Comparison of ENCODE assay signal across 20 cellular contexts in the genomic region with DNA sequence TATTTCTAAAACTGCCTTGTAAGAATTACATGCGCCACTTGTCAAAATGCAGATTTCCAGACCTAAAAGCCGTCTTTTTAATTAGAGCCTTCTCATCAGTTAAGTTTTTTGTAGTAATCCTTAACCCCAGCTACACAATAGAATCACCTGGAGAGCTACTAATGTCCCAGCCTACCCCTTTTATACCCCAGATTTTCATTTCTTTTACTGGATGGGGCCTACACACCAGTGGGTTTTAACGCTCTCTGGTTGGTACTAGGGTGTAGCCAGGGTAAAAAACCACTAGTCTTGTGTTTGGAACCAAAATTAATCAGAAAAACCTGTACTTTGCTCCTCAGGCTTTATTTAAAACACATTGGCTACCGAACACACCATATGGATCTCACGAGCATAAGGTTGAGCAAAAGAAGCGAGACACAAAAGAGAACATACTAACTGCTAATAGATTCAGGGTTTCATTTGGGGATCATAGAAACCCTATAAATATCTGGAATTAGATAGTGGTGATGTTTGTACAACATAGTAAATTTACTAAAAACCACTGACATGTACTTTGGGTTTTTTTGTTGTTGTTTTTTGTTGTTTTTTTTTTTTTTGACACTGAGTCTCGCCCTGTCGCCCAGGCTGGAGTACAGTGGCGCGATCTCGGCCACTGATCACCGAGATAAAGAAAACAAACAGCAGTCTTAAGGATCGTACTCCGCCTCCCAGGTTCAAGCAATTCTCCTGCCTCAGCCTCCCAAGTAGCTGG. TPM values are rescaled to one million over a fixed set of nuclear protein-coding genes. Genes with fewer than 3 reads are reported as not detected.
DNase-seq lines count a peak whose midpoint lies in the region; ATAC-seq, FAIRE-seq and TF ChIP-seq lines count a peak whose summit lies in the region.
"Had no signal": no experiment of that assay in that cellular context is flagged by ENCODE, and none has a peak within 500 bp of the region (broad histone marks: within the 10 kb centered on the region; RNA-seq: fewer than 3 reads in every experiment).

No MANE protein-coding gene starts in this region.

- H2BK15ac ChIP-seq in H1 (ENCODE audit: low read length): no peak overlapping the region

- H4K20me1 ChIP-seq in H1 (replicated peaks in 1 of 2; ENCODE audit: control insufficient read depth in 1 of 2, insufficient read depth in 2 of 2, low read length in 2 of 2): no peaks in the 10 kb centered on the region
- H4K20me1 ChIP-seq in smooth muscle cell (ENCODE audit: low read depth): no peaks in the 10 kb centered on the region

- no peaks in the 10 kb centered on the region for H3K23me2 ChIP-seq in H1 (ENCODE audit: low read depth, low read length)

- H3K4me1 Mint-ChIP-seq in activated CD8-positive, alpha-beta memory T cell treated with anti-CD3 and anti-CD28 coated beads, Interleukin-2, amount 10 ng/mL, durations not matched to agents 7 days and 5 days: peaks cover 35% of the 10 kb centered on the region

- no peak overlapping the region for H2AK5ac ChIP-seq in H1 (ENCODE audit: low read depth, low read length)

- H3F3A ChIP-seq in smooth muscle cell (ENCODE audit: low read depth): peaks cover 5% of the 10 kb centered on the region

- WGBS in H1 (ENCODE audit: extremely low coverage in 1 of 2, insufficient coverage in 1 of 2, insufficient read length in 1 of 2, insufficient replicate concordance in 2 of 2, low coverage in 1 of 2, low lambda C conversion rate in 2 of 2, missing lambda C conversion rate in 1 of 2), 2 experiments: 90% methylated on average over 14 of the region's 14 CpGs; no CpG with 5 or more reads in 1 of the 2 experiments
- WGBS in smooth muscle cell (ENCODE audit: low lambda C conversion rate): 95% methylated on average over 14 of the region's 14 CpGs

- CTCF ChIA-PET in activated CD8-positive, alpha-beta memory T cell treated with anti-CD3 and anti-CD28 coated beads, Interleukin-2, amount 10 ng/mL, durations not matched to agents 7 days and 5 days (lab: Charles Lee): interaction anchor here (0.6 kb wide), 1 partner anchor 18 kb away, joined by 3 read pairs; no protein-coding TSS in a partner anchor
- CTCF ChIA-PET in H1 (lab: Charles Lee; ENCODE audit: partially characterized antibody): interaction anchor here (0.6 to 1.0 kb wide), 2 partner anchors 26 to 167 kb away, joined by 3 read pairs; no protein-coding TSS in a partner anchor

- intact Hi-C loops in vagina (cut with DNase I): no loop called here

- H3K4me3 ChIP-seq in HFF-Myc (replicated peaks; ENCODE audit: low read depth, low read length) (no peak overlapping the region), H1 (ENCODE audit: extremely low read depth in 1 of 4, insufficient read depth in 2 of 4, low read depth in 3 of 4, low read length in 4 of 4) (no peak overlapping the region), smooth muscle cell (no peak overlapping the region), vagina (no peak overlapping the region)
- H3K4me3 ChIP-seq: esophagus squamous epithelium, lung had no signal

- H3K9me3 ChIP-seq in H1 (ENCODE audit: insufficient read depth in 2 of 2, low read depth in 1 of 2, low read length in 1 of 2) (no peaks in the 10 kb centered on the region), smooth muscle cell (replicated peaks; ENCODE audit: low read depth) (no peaks in the 10 kb centered on the region), vagina (no peaks in the 10 kb centered on the region)
- H3K9me3 ChIP-seq: esophagus squamous epithelium had no signal

- H3K27me3 ChIP-seq in H1 (replicated peaks in 1 of 4; ENCODE audit: control insufficient read depth in 3 of 4, extremely low read depth in 1 of 4, insufficient read depth in 3 of 4, low read length in 3 of 4) (peaks cover 0 to 1% (median 0%) of the 10 kb centered on the region in 4 experiments; a peak in 1 of 7 replicates), smooth muscle cell (ENCODE audit: low read depth) (no peaks in the 10 kb centered on the region), vagina (no peaks in the 10 kb centered on the region)
- H3K27me3 ChIP-seq: esophagus squamous epithelium had no signal

- H3K4me1 ChIP-seq in H1 (replicated peaks in 1 of 4; ENCODE audit: control insufficient read depth in 3 of 4, insufficient read depth in 4 of 4, low read length in 3 of 4) (peaks cover 0 to 5% (median 5%) of the 10 kb centered on the region in 4 experiments; a peak in 3 of 7 replicates), smooth muscle cell (ENCODE audit: low read depth) (peaks cover 28% of the 10 kb centered on the region), vagina (no peaks in the 10 kb centered on the region)

- H2BK120ac ChIP-seq in H1 (replicated peaks; ENCODE audit: low read depth, low read length): no peak overlapping the region

- TF ChIP-seq CTCF in HFF-Myc (IDR thresholded peaks at IDR 0.05; ENCODE audit: low read depth, low read length, missing control alignments): no peak
- no peak for TF ChIP-seq CTCF in H1 (IDR thresholded peaks at IDR 0.05; ENCODE audit: control extremely low read depth in 1 of 3, insufficient read depth in 1 of 3, low read depth in 1 of 3, low read length in 3 of 3)
- TF ChIP-seq CTCF in smooth muscle cell (IDR thresholded peaks at IDR 0.05; ENCODE audit: borderline replicate concordance, insufficient read depth, poor library complexity, severe bottlenecking): no peak
- TF ChIP-seq CTCF in vagina (IDR thresholded peaks at IDR 0.05): no peak

- no peak overlapping the region for H3K27ac ChIP-seq in H1 (ENCODE audit: low read depth, low read length)
- H3K27ac ChIP-seq in smooth muscle cell (ENCODE audit: low read depth): peak overlapping the region; percentile 99
- H3K27ac ChIP-seq in vagina: no peak overlapping the region
- H3K27ac ChIP-seq: esophagus squamous epithelium had no signal

- no peak overlapping the region for H3K4ac ChIP-seq in H1 (replicated peaks; ENCODE audit: insufficient read length, low read depth, low read length)

- H3K18ac ChIP-seq in H1 (ENCODE audit: extremely low read depth, low read length): no peak overlapping the region; the same call in 1 of the 2 replicates

- H3K79me2 ChIP-seq in H1 (ENCODE audit: control insufficient read depth in 1 of 2, insufficient read depth in 2 of 2, low read length in 2 of 2) (no peaks in the 10 kb centered on the region), smooth muscle cell (ENCODE audit: low read depth) (no peaks in the 10 kb centered on the region)

- H2AFZ ChIP-seq in H1 (ENCODE audit: low read length): peak overlapping the region; percentile 81
- H2AFZ ChIP-seq in smooth muscle cell (ENCODE audit: low read depth): no peak overlapping the region

- H3K4me3 Mint-ChIP-seq in activated CD8-positive, alpha-beta memory T cell treated with anti-CD3 and anti-CD28 coated beads, Interleukin-2, amount 10 ng/mL, durations not matched to agents 7 days and 5 days: no peak overlapping the region
- H3K4me3 Mint-ChIP-seq: type B pancreatic cell had no signal

- H3K23ac ChIP-seq in H1 (ENCODE audit: insufficient read length): no peak overlapping the region

- DNase-seq in activated CD8-positive, alpha-beta memory T cell treated with anti-CD3 and anti-CD28 coated beads, Interleukin-2, amount 10 ng/mL, durations not matched to agents 7 days and 5 days: no peak
- DNase-seq in activated CD8-positive, alpha-beta memory T cell treated with anti-CD3 and anti-CD28 coated beads, Interleukin-2, amount 50 U/mL, for 48 hours: no peak
- peak; percentile 82 for DNase-seq in HFF-Myc (ENCODE audit: extremely low read depth, low read depth)
- DNase-seq in H1 (ENCODE audit: low read depth in 1 of 2, low spot score in 2 of 2): no peak
- no peak for DNase-seq in smooth muscle cell (lab: John Stamatoyannopoulos, UW; ENCODE audit: unreplicated experiment)
- DNase-seq in vagina (ENCODE audit: extremely low spot score in 2 of 2): no peak
- DNase-seq in OCI-M1 (lab: John Stamatoyannopoulos, UW): no peak
- no peak for DNase-seq in activated naive CD4-positive, alpha-beta T cell (lab: John Stamatoyannopoulos, UW)
- DNase-seq: activated CD4-positive, CD25-positive, alpha-beta regulatory T cell; esophagus squamous epithelium; glutamatergic neuron; NCI-H2029; NCI-H510A; SHP77 treated with DMSO at 0.1 percent for 48 hours; small intestine had no signal

- H3K9me3 Mint-ChIP-seq in activated CD8-positive, alpha-beta memory T cell treated with anti-CD3 and anti-CD28 coated beads, Interleukin-2, amount 10 ng/mL, durations not matched to agents 7 days and 5 days (ENCODE audit: low read depth): no peaks in the 10 kb centered on the region
- H3K9me3 Mint-ChIP-seq: type B pancreatic cell had no signal

- H3K36me3 ChIP-seq in H1 (ENCODE audit: control insufficient read depth in 2 of 4, insufficient read depth in 4 of 4, low read length in 3 of 4) (no peaks in the 10 kb centered on the region), smooth muscle cell (ENCODE audit: low read depth) (no peaks in the 10 kb centered on the region), vagina (no peaks in the 10 kb centered on the region)
- H3K36me3 ChIP-seq: esophagus squamous epithelium had no signal

- H3K9ac ChIP-seq in H1 (replicated peaks in 1 of 4; ENCODE audit: extremely low read depth in 1 of 4, low read depth in 3 of 4, low read length in 3 of 4) (no peak overlapping the region), smooth muscle cell (ENCODE audit: low read depth) (no peak overlapping the region)

- H3K36me3 Mint-ChIP-seq in activated CD8-positive, alpha-beta memory T cell treated with anti-CD3 and anti-CD28 coated beads, Interleukin-2, amount 10 ng/mL, durations not matched to agents 7 days and 5 days: peaks cover 2% of the 10 kb centered on the region
- H3K36me3 Mint-ChIP-seq: activated naive CD8-positive, alpha-beta T cell; type B pancreatic cell had no signal

- H2BK5ac ChIP-seq in H1 (ENCODE audit: low read depth, low read length): no peak overlapping the region

- no peak for TF ChIP-seq RAD21 in H1 (IDR thresholded peaks at IDR 0.05 in 1 of 2, conservative IDR thresholded peaks at IDR 0.05 in 1 of 2; ENCODE audit: low read depth in 2 of 2, low read length in 2 of 2)

- TF ChIP-seq POLR2A in H1 (IDR thresholded peaks at IDR 0.05; ENCODE audit: control extremely low read depth in 1 of 2, low read depth in 2 of 2, low read length in 2 of 2) (no peak), vagina (IDR thresholded peaks at IDR 0.05) (no peak)

- no peak overlapping the region for H3K56ac ChIP-seq in H1 (replicated peaks; ENCODE audit: insufficient read length, low read depth, low read length)

- no peaks in the 10 kb centered on the region for H3K79me1 ChIP-seq in H1 (ENCODE audit: low read depth, low read length)

- H3K27me3 Mint-ChIP-seq in activated CD8-positive, alpha-beta memory T cell treated with anti-CD3 and anti-CD28 coated beads, Interleukin-2, amount 10 ng/mL, durations not matched to agents 7 days and 5 days: peaks cover 2% of the 10 kb centered on the region
- H3K27me3 Mint-ChIP-seq: activated naive CD8-positive, alpha-beta T cell; progenitor cell of endocrine pancreas; type B pancreatic cell had no signal

- H4K91ac ChIP-seq in H1 (replicated peaks; ENCODE audit: insufficient read length, low read length): peak overlapping the region; percentile 37

- peak overlapping the region; percentile 27 for H4K5ac ChIP-seq in H1 (ENCODE audit: insufficient read length, low read depth, low read length)

- H3K4me2 ChIP-seq in H1 (ENCODE audit: insufficient read depth in 1 of 2, low read depth in 2 of 2, low read length in 2 of 2) (no peak overlapping the region; a peak in 1 of 4 replicates), smooth muscle cell (no peak overlapping the region)

- no peak overlapping the region for H2BK12ac ChIP-seq in H1 (ENCODE audit: low read depth, low read length)

- POLR2A ChIA-PET in H1 (lab: Charles Lee; ENCODE audit: partially characterized antibody): interaction anchor here (1.8 kb wide), 1 partner anchor 65 kb away, joined by 8 read pairs; no protein-coding TSS in a partner anchor

- H3K14ac ChIP-seq in H1 (ENCODE audit: insufficient read length): no peak overlapping the region

- no peak for FAIRE-seq in H1 (lab: Jason Lieb, UNC)
- FAIRE-seq: bronchial epithelial cell, small intestine had no signal

- TF ChIP-seq EP300 in H1 (IDR thresholded peaks at IDR 0.05; ENCODE audit: borderline replicate concordance in 1 of 2, low read depth in 2 of 2, low read length in 2 of 2): no peak

- H4K8ac ChIP-seq in H1 (ENCODE audit: extremely low read depth, insufficient read depth, low read length): no peak overlapping the region

- H3K27ac Mint-ChIP-seq in activated CD8-positive, alpha-beta memory T cell treated with anti-CD3 and anti-CD28 coated beads, Interleukin-2, amount 10 ng/mL, durations not matched to agents 7 days and 5 days: peak overlapping the region; percentile 28
- H3K27ac Mint-ChIP-seq: activated naive CD8-positive, alpha-beta T cell; progenitor cell of endocrine pancreas; type B pancreatic cell had no signal

- no peak overlapping the region for H2BK20ac ChIP-seq in H1 (ENCODE audit: low read length)

- ATAC-seq in activated CD8-positive, alpha-beta memory T cell treated with anti-CD3 and anti-CD28 coated beads, Interleukin-2, amount 10 ng/mL, durations not matched to agents 7 days and 5 days: no peak

RNA-seq across cellular contexts. Expression of a gene that starts 30.6 kb away (rescaled TPM):
- 1 to 10 TPM; 2.1 to 3.6 TPM for total RNA-seq in activated CD8-positive, alpha-beta memory T cell treated with anti-CD3 and anti-CD28 coated beads, Interleukin-2, amount 10 ng/mL, durations not matched to agents 7 days and 5 days
- 2.6 TPM in 2 replicates for total RNA-seq in H1 (2021; fragmentation: NEBNext Ultra II Directional; extraction: Animal tissue kit (Norgen Biotek cat#: 25700))
- 0.44 and 0.88 TPM in 2 replicates for polyA plus RNA-seq in H1 (2011; rRNA removed)
- 0.89 TPM for polyA plus RNA-seq in H1 (2011; cell fraction: cytosol; rRNA removed)
- polyA plus RNA-seq in H1 (2011; cell fraction: nucleus; rRNA removed): 0.41 TPM
- 1.6 to 3.0 TPM (median 1.9 TPM) in 4 replicates for polyA plus RNA-seq in H1 (2012, experiment 1 of 2)
- polyA plus RNA-seq in H1 (2012, experiment 2 of 2): 0.21 TPM
- polyA plus RNA-seq in H1 (2013, experiment 1 of 2): 1.2 TPM
- 1.2 TPM for polyA plus RNA-seq in H1 (2013, experiment 2 of 2)
- polyA minus RNA-seq in H1 (2011; rRNA and poly(A)+ RNA removed): 1.2 and 2.0 TPM in 2 replicates
- 2.1 TPM for polyA minus RNA-seq in H1 (2011; cell fraction: cytosol; rRNA and poly(A)+ RNA removed)
- polyA minus RNA-seq in H1 (2011; cell fraction: nucleus; rRNA and poly(A)+ RNA removed): 2.7 TPM
- 3.0 and 3.6 TPM in 2 replicates for total RNA-seq in smooth muscle cell
- polyA plus RNA-seq in smooth muscle cell: 2.7 and 3.7 TPM in 2 replicates
- 2.2 TPM for total RNA-seq in vagina
